ENCODE assay signal across 8 cellular contexts in genomic region chr7:102463841-102464576, GRCh38. TPM values are rescaled to one million over a fixed set of nuclear protein-coding genes. Genes with fewer than 3 reads are reported as not detected.
DNase-seq lines count a peak whose midpoint lies in the region; ATAC-seq, FAIRE-seq and TF ChIP-seq lines count a peak whose summit lies in the region.

No MANE protein-coding gene starts in this region.

- H3K4me2 ChIP-seq in A549 = peak overlapping the region; percentile 89

- no peaks in the 10 kb centered on the region for H3K27me3 ChIP-seq in neutrophil

- H3K9me3 ChIP-seq in A549 (no peaks in the 10 kb centered on the region), neutrophil (no peaks in the 10 kb centered on the region)

- H3K36me3 ChIP-seq in neutrophil = peaks cover 26% of the 10 kb centered on the region

- no peak for FAIRE-seq in A549 (lab: Jason Lieb, UNC)

- TF ChIP-seq POLR2A in A549 (IDR thresholded peaks at IDR 0.05; ENCODE audit: low read length) = no peak

- no peak for TF ChIP-seq RAD21 in A549 (conservative IDR thresholded peaks at IDR 0.05 in 1 of 2, IDR thresholded peaks at IDR 0.05 in 1 of 2)

- H3K4me3 ChIP-seq in A549 = peak overlapping the region; percentile 77
- peak overlapping the region; percentile 100 for H3K4me3 ChIP-seq in fibroblast of pulmonary artery (replicated peaks; ENCODE audit: low read depth, low read length)
- H3K4me3 ChIP-seq in neutrophil (ENCODE audit: low read depth in 1 of 2, low read length in 1 of 2) = peak overlapping the region; percentile 82 to 99

- ATAC-seq in A549 (no peak), GM21723 (IDR thresholded peaks at IDR 0.05; ENCODE audit: unreplicated experiment) (peak; percentile 5), HG03139 (IDR thresholded peaks at IDR 0.05; ENCODE audit: unreplicated experiment) (no peak), GM18517 (IDR thresholded peaks at IDR 0.05; ENCODE audit: unreplicated experiment) (no peak), GM18873 (IDR thresholded peaks at IDR 0.05; ENCODE audit: low FRiP score, unreplicated experiment) (no peak)

- no peak for DNase-seq in A549 (ENCODE audit: low read depth in 1 of 2, low spot score in 1 of 2)
- DNase-seq in UCSD-AML1 (lab: John Stamatoyannopoulos, UW; ENCODE audit: unreplicated experiment) = peak; percentile 24
- no peak for DNase-seq in fibroblast of pulmonary artery (ENCODE audit: low read depth)

- peaks cover 10% of the 10 kb centered on the region; the same call in 2 of the 3 replicates for H3K4me1 ChIP-seq in A549
- peaks cover 23 to 27% of the 10 kb centered on the region in 2 experiments for H3K4me1 ChIP-seq in neutrophil (ENCODE audit: control insufficient read depth in 1 of 2, insufficient read depth in 1 of 2, low read depth in 1 of 2, low read length in 1 of 2)

- POLR2A ChIA-PET in A549 (lab: Yijun Ruan, JAX) = interaction anchor here (1.0 to 1.2 kb wide), 2 partner anchors 8 to 31 kb away, joined by 4 to 10 read pairs; partner anchors contain the start of gene ORAI2

- no peak for TF ChIP-seq EP300 in A549 (IDR thresholded peaks at IDR 0.05)

- H3K27ac ChIP-seq in A549 = peak overlapping the region; percentile 84 to 94
- H3K27ac ChIP-seq in neutrophil = peak overlapping the region; percentile 74

- CTCF ChIA-PET in A549 (lab: Yijun Ruan, JAX) = interaction anchor here (0.8 to 1.3 kb wide), 3 partner anchors 51 to 185 kb away, joined by 3 to 4 read pairs (median 4); no protein-coding TSS in a partner anchor

- no peak for TF ChIP-seq CTCF in A549 (IDR thresholded peaks at IDR 0.05)
- TF ChIP-seq CTCF in fibroblast of pulmonary artery (IDR thresholded peaks at IDR 0.05; ENCODE audit: low read length, missing control alignments) = no peak
- no peak for TF ChIP-seq CTCF in neutrophil (IDR thresholded peaks at IDR 0.05)

- WGBS in A549 (ENCODE audit: missing lambda C conversion rate) = 17% methylated on average over 24 of the region's 24 CpGs

TF ChIP-seq in A549, 52 proteins besides CTCF, POLR2A, EP300 and RAD21:
- no peak for TF ChIP-seq HOXB5 (CRISPR knock-in tag; IDR thresholded peaks at IDR 0.05)
- no peak for TF ChIP-seq CEBPB (IDR thresholded peaks at IDR 0.05)
- TF ChIP-seq HMGXB4 (CRISPR knock-in tag; IDR thresholded peaks at IDR 0.05; ENCODE audit: borderline replicate concordance) = no peak
- no peak for TF ChIP-seq FOXS1 (CRISPR knock-in tag; IDR thresholded peaks at IDR 0.05)
- no peak for TF ChIP-seq GATA3 (IDR thresholded peaks at IDR 0.05; ENCODE audit: borderline replicate concordance)
- TF ChIP-seq HDAC2 (IDR thresholded peaks at IDR 0.05) = no peak
- no peak for TF ChIP-seq MAX (IDR thresholded peaks at IDR 0.05)
- TF ChIP-seq RNF2 (IDR thresholded peaks at IDR 0.05; ENCODE audit: borderline replicate concordance, low read depth) = no peak

RNA-seq across cellular contexts. Expression of gene ALKBH4, which starts 0.7 kb away (rescaled TPM):
- 3.1 and 4.0 TPM in 2 replicates for polyA plus RNA-seq in A549 (2011; rRNA removed)
- 8.9 and 11.9 TPM in 2 replicates for polyA plus RNA-seq in A549 (2012; cell fraction: cytosol; rRNA removed)
- 6.6 and 7.0 TPM in 2 replicates for polyA plus RNA-seq in A549 (2012; cell fraction: nucleus; rRNA removed)
- 7.9 to 8.8 TPM (median 8.2 TPM) in 3 replicates for polyA plus RNA-seq in A549 (2017; fragmentation: RNase III; extraction: RNeasy Plus Mini Kit Qiagen cat#74134 plus additional on column Dnase treatment)
- polyA minus RNA-seq in A549 (2011; rRNA and poly(A)+ RNA removed) = 2.3 and 2.5 TPM in 2 replicates

RNA-seq across cellular contexts. Expression of gene LRWD1, which starts 0.8 kb away (rescaled TPM):
- polyA plus RNA-seq in A549 (2011; rRNA removed) (10.7 and 14.9 TPM in 2 replicates), A549 (2017; fragmentation: RNase III; extraction: RNeasy Plus Mini Kit Qiagen cat#74134 plus additional on column Dnase treatment) (26.3 to 28.7 TPM (median 28.1 TPM) in 3 replicates)
- polyA plus RNA-seq in A549 (2012; cell fraction: cytosol; rRNA removed) = 28.4 and 34.9 TPM in 2 replicates
- polyA plus RNA-seq in A549 (2012; cell fraction: nucleus; rRNA removed) = 50.8 and 67.2 TPM in 2 replicates
- 17.9 TPM in 2 replicates for polyA minus RNA-seq in A549 (2011; rRNA and poly(A)+ RNA removed)

RNA-seq across cellular contexts. Expression of gene POLR2J, which starts 14.7 kb away (rescaled TPM):
- polyA plus RNA-seq in A549 (2011; rRNA removed) = 70.5 and 99.0 TPM in 2 replicates
- polyA plus RNA-seq in A549 (2012; cell fraction: cytosol; rRNA removed) = 189 and 192 TPM in 2 replicates
- polyA plus RNA-seq in A549 (2012; cell fraction: nucleus; rRNA removed) = 60.3 and 62.3 TPM in 2 replicates
- polyA plus RNA-seq in A549 (2017; fragmentation: RNase III; extraction: RNeasy Plus Mini Kit Qiagen cat#74134 plus additional on column Dnase treatment) = 101 to 107 TPM (median 104 TPM) in 3 replicates
- 25.1 and 34.7 TPM in 2 replicates for polyA minus RNA-seq in A549 (2011; rRNA and poly(A)+ RNA removed)

RNA-seq across cellular contexts. Expression of gene ORAI2, which starts 30.6 kb away (rescaled TPM):
- polyA plus RNA-seq in A549 (2011; rRNA removed) (12.8 and 14.6 TPM in 2 replicates), A549 (2017; fragmentation: RNase III; extraction: RNeasy Plus Mini Kit Qiagen cat#74134 plus additional on column Dnase treatment) (17.3 to 22.1 TPM (median 21.8 TPM) in 3 replicates)
- polyA plus RNA-seq in A549 (2012; cell fraction: cytosol; rRNA removed) = 28.6 and 38.2 TPM in 2 replicates
- 19.0 and 23.7 TPM in 2 replicates for polyA plus RNA-seq in A549 (2012; cell fraction: nucleus; rRNA removed)
- 14.6 and 16.9 TPM in 2 replicates for polyA minus RNA-seq in A549 (2011; rRNA and poly(A)+ RNA removed)

RNA-seq across cellular contexts. Expression of gene RASA4B, which starts 53.6 kb away (rescaled TPM):
- 0.83 and 0.93 TPM in 2 replicates for polyA plus RNA-seq in A549 (2011; rRNA removed)
- polyA plus RNA-seq in A549 (2012; cell fraction: cytosol; rRNA removed) = 0.65 and 1.0 TPM in 2 replicates
- 3.7 and 4.5 TPM in 2 replicates for polyA plus RNA-seq in A549 (2012; cell fraction: nucleus; rRNA removed)
- 1.4 to 1.5 TPM (median 1.4 TPM) in 3 replicates for polyA plus RNA-seq in A549 (2017; fragmentation: RNase III; extraction: RNeasy Plus Mini Kit Qiagen cat#74134 plus additional on column Dnase treatment)
- polyA minus RNA-seq in A549 (2011; rRNA and poly(A)+ RNA removed) = 0.87 and 1.3 TPM in 2 replicates
